17 cellular contexts compared by ENCODE assay signal in the genomic region with DNA sequence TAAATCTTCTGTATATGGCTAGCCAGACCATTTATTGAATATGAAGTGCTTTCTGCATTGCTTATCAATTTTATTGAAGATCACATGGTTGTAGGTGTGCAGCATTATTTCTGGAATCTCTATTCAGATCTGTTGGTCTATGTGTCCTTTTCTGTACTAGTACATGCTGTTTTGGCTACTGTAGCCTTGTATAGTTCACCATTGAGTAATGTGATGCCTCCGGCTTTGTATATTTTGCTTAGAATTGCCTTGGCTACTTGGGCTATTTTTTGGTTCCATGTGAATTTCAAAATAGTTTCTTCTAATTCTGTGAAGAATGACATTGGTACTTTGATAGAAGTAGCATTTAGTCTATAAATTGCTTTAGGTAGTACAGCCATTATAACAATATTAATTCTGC.
DNase-seq lines count a peak whose midpoint lies in the region; ATAC-seq and TF ChIP-seq lines count a peak whose summit lies in the region.
"Had no signal": no experiment of that assay in that cellular context is flagged by ENCODE, and none has a peak within 500 bp of the region (broad histone marks: within the 10 kb centered on the region; RNA-seq: fewer than 3 reads in every experiment).

No MANE protein-coding gene starts in this region.

- TF ChIP-seq RAD21 in SK-N-SH (IDR thresholded peaks at IDR 0.05; ENCODE audit: low read length): no peak

- WGBS in SK-N-SH (ENCODE audit: low lambda C conversion rate): 74% methylated on average over 1 of the region's 1 CpG

- no peak overlapping the region for H2AFZ ChIP-seq in SK-N-SH (ENCODE audit: low read depth)
- H2AFZ ChIP-seq: GM23338 had no signal

- CTCF ChIA-PET in SK-N-SH (lab: Yijun Ruan, JAX): no interaction called here

- H3K9ac ChIP-seq in SK-N-SH (no peak overlapping the region), adipocyte (ENCODE audit: low read length) (no peak overlapping the region)
- H3K9ac ChIP-seq: BLaER1 had no signal

- H3K4me2 ChIP-seq in SK-N-SH: no peak overlapping the region
- H3K4me2 ChIP-seq: BLaER1, GM23338 had no signal

- H3K9me2 ChIP-seq in SK-N-SH: no peaks in the 10 kb centered on the region

- H3K9me3 ChIP-seq in SK-N-SH (peaks cover 12% of the 10 kb centered on the region; the same call in 1 of the 2 replicates), adipocyte (ENCODE audit: control insufficient read depth, low read length) (peaks cover 12% of the 10 kb centered on the region)
- H3K9me3 ChIP-seq: BLaER1, Caco-2 had no signal

- H3K36me3 ChIP-seq in SK-N-SH (replicated peaks in 1 of 2; ENCODE audit: control insufficient read depth in 1 of 2, insufficient read depth in 2 of 2, low read length in 1 of 2) (no peaks in the 10 kb centered on the region), adipocyte (ENCODE audit: control insufficient read depth, insufficient read depth, low read length, severe bottlenecking) (no peaks in the 10 kb centered on the region)
- H3K36me3 ChIP-seq: BLaER1 had no signal

- H3K4me3 ChIP-seq in SK-N-SH (ENCODE audit: low read depth in 2 of 2, low read length in 1 of 2) (no peak overlapping the region), adipocyte (ENCODE audit: low read length) (no peak overlapping the region), astrocyte of the spinal cord (ENCODE audit: low read depth, low read length) (no peak overlapping the region), skeletal muscle cell (ENCODE audit: low read depth, low read length) (no peak overlapping the region)
- H3K4me3 ChIP-seq: BLaER1, GM12878, GM23338 had no signal

- H3K27ac ChIP-seq in SK-N-SH (ENCODE audit: low read depth in 2 of 2, low read length in 1 of 2): peak overlapping the region in 1 of 2 experiments; percentile 40; a peak in 2 of 4 replicates
- H3K27ac ChIP-seq: 22Rv1, BLaER1 had no signal

- peaks cover 14% of the 10 kb centered on the region for H3F3A ChIP-seq in SK-N-SH (replicated peaks; ENCODE audit: insufficient read depth)

- no peak for TF ChIP-seq EP300 in SK-N-SH (IDR thresholded peaks at IDR 0.05; ENCODE audit: borderline replicate concordance in 1 of 2, low read depth in 1 of 2, low read length in 1 of 2)

- ATAC-seq in SK-N-SH treated with all-trans-retinoic acid at 6 μM for 48 hours (peak; percentile 54), HG03039 (IDR thresholded peaks at IDR 0.05; ENCODE audit: unreplicated experiment) (no peak)
- ATAC-seq: GM12878, GM23338 had no signal

- in situ Hi-C loops in astrocyte of the spinal cord (cut with HindIII; ENCODE audit: low sequenced_read_pairs): no loop called here

- DNase-seq in SK-N-SH: no peak
- peak; percentile 12 for DNase-seq in adipocyte (ENCODE audit: low read depth)
- peak; percentile 49 for DNase-seq in astrocyte of the spinal cord (ENCODE audit: low read depth, low spot score)
- peak; percentile 4 for DNase-seq in skeletal muscle cell (ENCODE audit: low read depth)
- no peak for DNase-seq in pons (ENCODE audit: low spot score)
- DNase-seq in GDM1 (lab: John Stamatoyannopoulos, UW): no peak
- DNase-seq: AML-193; Caco-2; CD8-positive, alpha-beta memory T cell; DND-41; H7 had no signal

- H3K4me1 ChIP-seq in SK-N-SH (ENCODE audit: control insufficient read depth in 1 of 2, insufficient read depth in 2 of 2, low read depth in 1 of 2, low read length in 1 of 2): no peaks in the 10 kb centered on the region
- H3K4me1 ChIP-seq in adipocyte (ENCODE audit: control insufficient read depth, insufficient read depth, low read length): no peaks in the 10 kb centered on the region
- H3K4me1 ChIP-seq: BLaER1, Caco-2 had no signal

- H3K27me3 ChIP-seq in SK-N-SH (ENCODE audit: insufficient read depth) (no peaks in the 10 kb centered on the region), adipocyte (replicated peaks; ENCODE audit: control insufficient read depth, insufficient read depth, low read length) (no peaks in the 10 kb centered on the region)
- H3K27me3 ChIP-seq: BLaER1 had no signal

- H4K20me1 ChIP-seq in SK-N-SH (ENCODE audit: insufficient read depth): no peaks in the 10 kb centered on the region
- H4K20me1 ChIP-seq: BLaER1 had no signal

- H3K79me2 ChIP-seq in SK-N-SH (ENCODE audit: insufficient read depth): no peaks in the 10 kb centered on the region

- POLR2A ChIA-PET in SK-N-SH (lab: Yijun Ruan, JAX): no interaction called here

- TF ChIP-seq CTCF in SK-N-SH (IDR thresholded peaks at IDR 0.05) (no peak), astrocyte of the spinal cord (IDR thresholded peaks at IDR 0.05; ENCODE audit: low read depth, low read length) (no peak)

TF ChIP-seq in SK-N-SH treated with all-trans-retinoic acid at 6 μM for 48 hours, 23 proteins besides CTCF, POLR2A, EP300 and RAD21:
- TF ChIP-seq ARNTL (CRISPR knock-in tag; IDR thresholded peaks at IDR 0.05; ENCODE audit: borderline replicate concordance, low read depth): no peak

TF ChIP-seq in SK-N-SH, 30 proteins besides CTCF, POLR2A, EP300 and RAD21:
- no peak for TF ChIP-seq MEF2A (IDR thresholded peaks at IDR 0.05; ENCODE audit: borderline replicate concordance, low read depth)

Comparison
In these comparisons a context has a peak if more than half of its experiments do, and no peak if none do; other contexts are left out.
1. DNase-seq: peak in adipocyte (single experiment), astrocyte of the spinal cord (single experiment) and skeletal muscle cell (single experiment); none in SK-N-SH (single experiment), pons (single experiment) and GDM1 (single experiment).